ENCODE assay signal across 8 cellular contexts in genomic region chr11:7019500-7020182, GRCh38. TPM values are rescaled to one million over a fixed set of nuclear protein-coding genes. Genes with fewer than 3 reads are reported as not detected.
DNase-seq lines count a peak whose midpoint lies in the region; ATAC-seq and TF ChIP-seq lines count a peak whose summit lies in the region.

No MANE protein-coding gene starts in this region.

- peak overlapping the region; percentile 60 for H3K4me3 Mint-ChIP-seq in activated CD4-positive, alpha-beta memory T cell treated with anti-CD3 and anti-CD28 coated beads for 36 hours
- no peak overlapping the region for H3K4me3 Mint-ChIP-seq in activated CD4-positive, alpha-beta memory T cell treated with anti-CD3 and anti-CD28 coated beads, Interleukin-2, amount 10 ng/mL, durations not matched to agents 7 days and 5 days
- peak overlapping the region in 1 of 7 donors; percentile 13 for H3K4me3 Mint-ChIP-seq in CD8-positive, alpha-beta memory T cell
- H3K4me3 Mint-ChIP-seq in immature natural killer cell: no peak overlapping the region

- in situ Hi-C loops in Panc1 (cut with HindIII; ENCODE audit: low pct_unique_long_range_greater_than_20kb, low sequenced_read_pairs): no loop called here

- peak overlapping the region; percentile 89 for H3K27ac ChIP-seq in Panc1 (ENCODE audit: low read length)
- H3K27ac ChIP-seq in fibroblast of lung (ENCODE audit: insufficient read depth, low read length): peak overlapping the region; percentile 85
- H3K27ac ChIP-seq in neural cell (ENCODE audit: low read length): peak overlapping the region; percentile 79
- no peak overlapping the region for H3K27ac ChIP-seq in CD8-positive, alpha-beta memory T cell (ENCODE audit: low read depth, low read length)

- H3K27me3 ChIP-seq in Panc1 (ENCODE audit: control insufficient read depth, insufficient read depth, low read length): peaks cover 3% of the 10 kb centered on the region; the same call in 1 of the 2 replicates
- no peaks in the 10 kb centered on the region for H3K27me3 ChIP-seq in fibroblast of lung (ENCODE audit: control insufficient read depth, insufficient read depth, low read length)
- H3K27me3 ChIP-seq in neural cell (ENCODE audit: insufficient read depth, low read depth, low read length): no peaks in the 10 kb centered on the region
- H3K27me3 ChIP-seq in CD8-positive, alpha-beta memory T cell (ENCODE audit: insufficient read depth, low read length, poor library complexity, severe bottlenecking): no peaks in the 10 kb centered on the region

- H3K79me2 ChIP-seq in fibroblast of lung (ENCODE audit: control insufficient read depth, insufficient read depth, low read length) (no peaks in the 10 kb centered on the region), neural cell (replicated peaks; ENCODE audit: insufficient read depth, low read length) (peaks cover 4% of the 10 kb centered on the region)

- H2AFZ ChIP-seq in fibroblast of lung (ENCODE audit: low read length) (peak overlapping the region; percentile 99), neural cell (ENCODE audit: low read depth, low read length) (peak overlapping the region; percentile 66)

- no peaks in the 10 kb centered on the region for H3K9me3 Mint-ChIP-seq in activated CD4-positive, alpha-beta memory T cell treated with anti-CD3 and anti-CD28 coated beads for 36 hours
- no peaks in the 10 kb centered on the region for H3K9me3 Mint-ChIP-seq in activated CD4-positive, alpha-beta memory T cell treated with anti-CD3 and anti-CD28 coated beads, Interleukin-2, amount 10 ng/mL, durations not matched to agents 7 days and 5 days
- peaks cover 0 to 5% (median 2%) of the 10 kb centered on the region in 5 donors for H3K9me3 Mint-ChIP-seq in CD8-positive, alpha-beta memory T cell
- H3K9me3 Mint-ChIP-seq in immature natural killer cell: peaks cover 0 to 6% (median 0%) of the 10 kb centered on the region in 6 donors

- peaks cover 25% of the 10 kb centered on the region for H3K27me3 Mint-ChIP-seq in activated CD4-positive, alpha-beta memory T cell treated with anti-CD3 and anti-CD28 coated beads for 36 hours
- H3K27me3 Mint-ChIP-seq in activated CD4-positive, alpha-beta memory T cell treated with anti-CD3 and anti-CD28 coated beads, Interleukin-2, amount 10 ng/mL, durations not matched to agents 7 days and 5 days: peaks cover 24% of the 10 kb centered on the region
- peaks cover 30 to 37% of the 10 kb centered on the region in 2 donors for H3K27me3 Mint-ChIP-seq in CD8-positive, alpha-beta memory T cell
- H3K27me3 Mint-ChIP-seq in immature natural killer cell (ENCODE audit: low read depth in 3 of 3): peaks cover 9 to 19% (median 11%) of the 10 kb centered on the region in 3 donors

- no peak for TF ChIP-seq CTCF in Panc1 (IDR thresholded peaks at IDR 0.05)
- no peak for TF ChIP-seq CTCF in fibroblast of lung (conservative IDR thresholded peaks at IDR 0.05 in 1 of 2, IDR thresholded peaks at IDR 0.05 in 1 of 2; ENCODE audit: low read depth in 1 of 2, low read length in 2 of 2)
- no peak for TF ChIP-seq CTCF in neural cell (IDR thresholded peaks at IDR 0.05; ENCODE audit: poor library complexity, severe bottlenecking)

- DNase-seq in activated CD4-positive, alpha-beta memory T cell treated with anti-CD3 and anti-CD28 coated beads for 36 hours: no peak
- no peak for DNase-seq in activated CD4-positive, alpha-beta memory T cell treated with anti-CD3 and anti-CD28 coated beads, Interleukin-2, amount 10 ng/mL, durations not matched to agents 7 days and 5 days
- no peak for DNase-seq in Panc1 (ENCODE audit: low read depth, low spot score)
- DNase-seq in fibroblast of lung (ENCODE audit: low read depth in 2 of 2): peak in 1 of 2 donors; percentile 39
- DNase-seq in UCSD-AML1 (lab: John Stamatoyannopoulos, UW; ENCODE audit: unreplicated experiment): no peak
- no peak for DNase-seq in CD8-positive, alpha-beta memory T cell
- DNase-seq in immature natural killer cell: no peak

- CTCF ChIA-PET in activated CD4-positive, alpha-beta memory T cell treated with anti-CD3 and anti-CD28 coated beads for 36 hours (lab: Charles Lee): no interaction called here
- CTCF ChIA-PET in activated CD4-positive, alpha-beta memory T cell treated with anti-CD3 and anti-CD28 coated beads, Interleukin-2, amount 10 ng/mL, durations not matched to agents 7 days and 5 days (lab: Charles Lee): no interaction called here
- CTCF ChIA-PET in Panc1 (lab: Charles Lee): interaction anchor here (0.9 kb wide), 1 partner anchor 265 kb away, joined by 4 read pairs; no protein-coding TSS in a partner anchor
- CTCF ChIA-PET in CD8-positive, alpha-beta memory T cell (lab: Charles Lee): no interaction called here

- no peaks in the 10 kb centered on the region for H3K9me2 ChIP-seq in neural cell (ENCODE audit: insufficient read depth, low read length)

- H3K36me3 ChIP-seq in Panc1 (ENCODE audit: control insufficient read depth, insufficient read depth, low read length): no peaks in the 10 kb centered on the region
- no peaks in the 10 kb centered on the region for H3K36me3 ChIP-seq in fibroblast of lung (ENCODE audit: control insufficient read depth, insufficient read depth, low read length)
- no peaks in the 10 kb centered on the region for H3K36me3 ChIP-seq in neural cell (ENCODE audit: insufficient read depth, low read length)
- H3K36me3 ChIP-seq in CD8-positive, alpha-beta memory T cell (ENCODE audit: insufficient read depth, low read length): no peaks in the 10 kb centered on the region

- peak overlapping the region; percentile 90 for H3K4me2 ChIP-seq in fibroblast of lung (ENCODE audit: extremely low read depth, insufficient read depth, low read length)
- H3K4me2 ChIP-seq in neural cell (ENCODE audit: low read length): peak overlapping the region; percentile 13

- no peaks in the 10 kb centered on the region for H3K36me3 Mint-ChIP-seq in activated CD4-positive, alpha-beta memory T cell treated with anti-CD3 and anti-CD28 coated beads for 36 hours
- no peaks in the 10 kb centered on the region for H3K36me3 Mint-ChIP-seq in activated CD4-positive, alpha-beta memory T cell treated with anti-CD3 and anti-CD28 coated beads, Interleukin-2, amount 10 ng/mL, durations not matched to agents 7 days and 5 days (ENCODE audit: low read depth)
- H3K36me3 Mint-ChIP-seq in CD8-positive, alpha-beta memory T cell: no peaks in the 10 kb centered on the region
- H3K36me3 Mint-ChIP-seq in immature natural killer cell: no peaks in the 10 kb centered on the region

- peaks cover 3% of the 10 kb centered on the region for H3K4me1 Mint-ChIP-seq in activated CD4-positive, alpha-beta memory T cell treated with anti-CD3 and anti-CD28 coated beads for 36 hours (ENCODE audit: low read depth)
- H3K4me1 Mint-ChIP-seq in activated CD4-positive, alpha-beta memory T cell treated with anti-CD3 and anti-CD28 coated beads, Interleukin-2, amount 10 ng/mL, durations not matched to agents 7 days and 5 days: no peaks in the 10 kb centered on the region
- peaks cover 0 to 8% (median 0%) of the 10 kb centered on the region in 3 donors for H3K4me1 Mint-ChIP-seq in CD8-positive, alpha-beta memory T cell
- no peaks in the 10 kb centered on the region for H3K4me1 Mint-ChIP-seq in immature natural killer cell

- no peaks in the 10 kb centered on the region for H3K9me3 ChIP-seq in Panc1 (ENCODE audit: control insufficient read depth, insufficient read depth, low read depth, low read length)
- no peaks in the 10 kb centered on the region for H3K9me3 ChIP-seq in fibroblast of lung (ENCODE audit: control insufficient read depth, insufficient read depth, low read depth, low read length)
- no peaks in the 10 kb centered on the region for H3K9me3 ChIP-seq in neural cell (ENCODE audit: low read length)
- H3K9me3 ChIP-seq in CD8-positive, alpha-beta memory T cell (ENCODE audit: low read length): no peaks in the 10 kb centered on the region

- no peaks in the 10 kb centered on the region for H4K20me1 ChIP-seq in fibroblast of lung (ENCODE audit: control insufficient read depth, extremely low read depth, insufficient read depth, low read length)
- H4K20me1 ChIP-seq in neural cell (ENCODE audit: insufficient read depth): no peaks in the 10 kb centered on the region

- H3K4me1 ChIP-seq in Panc1 (ENCODE audit: control insufficient read depth, insufficient read depth, low read length): peaks cover 11% of the 10 kb centered on the region; the same call in 1 of the 2 replicates
- peaks cover 3% of the 10 kb centered on the region for H3K4me1 ChIP-seq in fibroblast of lung (ENCODE audit: control insufficient read depth, extremely low read depth, insufficient read depth, low read length)
- no peaks in the 10 kb centered on the region for H3K4me1 ChIP-seq in CD8-positive, alpha-beta memory T cell (ENCODE audit: insufficient read depth, low read length)

- TSS peak; percentile 84 for BruUV-seq in Panc1 (replicated peaks; lab: Mats Ljungman, UMichigan)

- TF ChIP-seq EP300 in neural cell (conservative IDR thresholded peaks at IDR 0.05; ENCODE audit: poor library complexity, severe bottlenecking): no peak

- no peak for TF ChIP-seq RAD21 in neural cell (conservative IDR thresholded peaks at IDR 0.05)

- intact Hi-C loops in activated CD4-positive, alpha-beta memory T cell treated with anti-CD3 and anti-CD28 coated beads for 36 hours (cut with micrococcal nuclease): no loop called here
- intact Hi-C loops in Panc1 (cut with micrococcal nuclease; ENCODE audit: unreplicated experiment): no loop called here

- H3K4me3 ChIP-seq in Panc1 (ENCODE audit: low read depth in 2 of 2, low read length in 2 of 2): peak overlapping the region; percentile 75 to 97
- H3K4me3 ChIP-seq in fibroblast of lung (replicated peaks in 1 of 4; ENCODE audit: control extremely low read depth in 1 of 4, insufficient read depth in 1 of 4, low read depth in 3 of 4, low read length in 4 of 4): peak overlapping the region; percentile 65 to 90 (median 70)
- H3K4me3 ChIP-seq in neural cell (ENCODE audit: low read length): peak overlapping the region; percentile 76
- H3K4me3 ChIP-seq in CD8-positive, alpha-beta memory T cell (ENCODE audit: low read length): no peak overlapping the region

- H3F3A ChIP-seq in neural cell (ENCODE audit: insufficient read depth, low read length, poor library complexity, severe bottlenecking): no peaks in the 10 kb centered on the region

- POLR2A ChIA-PET in activated CD4-positive, alpha-beta memory T cell treated with anti-CD3 and anti-CD28 coated beads for 36 hours (lab: Charles Lee): no interaction called here
- POLR2A ChIA-PET in activated CD4-positive, alpha-beta memory T cell treated with anti-CD3 and anti-CD28 coated beads, Interleukin-2, amount 10 ng/mL, durations not matched to agents 7 days and 5 days (lab: Charles Lee): no interaction called here
- POLR2A ChIA-PET in Panc1 (lab: Charles Lee): interaction anchor here (0.9 kb wide), 1 partner anchor 130 kb away, joined by 3 read pairs; no protein-coding TSS in a partner anchor
- POLR2A ChIA-PET in CD8-positive, alpha-beta memory T cell (lab: Charles Lee): no interaction called here

- no peak overlapping the region for H3K27ac Mint-ChIP-seq in activated CD4-positive, alpha-beta memory T cell treated with anti-CD3 and anti-CD28 coated beads for 36 hours
- H3K27ac Mint-ChIP-seq in activated CD4-positive, alpha-beta memory T cell treated with anti-CD3 and anti-CD28 coated beads, Interleukin-2, amount 10 ng/mL, durations not matched to agents 7 days and 5 days: no peak overlapping the region
- no peak overlapping the region for H3K27ac Mint-ChIP-seq in CD8-positive, alpha-beta memory T cell
- no peak overlapping the region for H3K27ac Mint-ChIP-seq in immature natural killer cell

- H3K9ac ChIP-seq in fibroblast of lung (ENCODE audit: insufficient read depth, low read length): peak overlapping the region; percentile 83
- peak overlapping the region; percentile 73 for H3K9ac ChIP-seq in neural cell (ENCODE audit: low read length)

- peak; percentile 52 for ATAC-seq in Panc1

RNA-seq across cellular contexts. Expression of gene ZNF214, which starts 0.5 kb away (rescaled TPM):
- total RNA-seq in activated CD4-positive, alpha-beta memory T cell treated with anti-CD3 and anti-CD28 coated beads for 36 hours: not detected
- not detected for total RNA-seq in activated CD4-positive, alpha-beta memory T cell treated with anti-CD3 and anti-CD28 coated beads, Interleukin-2, amount 10 ng/mL, durations not matched to agents 7 days and 5 days
- 3.0 TPM for total RNA-seq in Panc1 (2021; ENCODE audit: unreplicated experiment)
- 3.1 TPM for polyA plus RNA-seq in Panc1 (2012; ENCODE audit: insufficient read length)
- total RNA-seq in fibroblast of lung: 8.7 and 9.9 TPM in 2 replicates
- polyA plus RNA-seq in fibroblast of lung: 1.8 and 2.0 TPM in 2 replicates
- 1.2 and 1.5 TPM in 2 replicates for polyA plus RNA-seq in fibroblast of lung (2012)
- not detected in 2 replicates for polyA minus RNA-seq in fibroblast of lung (ENCODE audit: low replicate concordance)
- 6.9 and 7.6 TPM in 2 replicates for polyA plus RNA-seq in neural cell
- 21.6 and 24.3 TPM in 2 replicates for polyA minus RNA-seq in neural cell
- total RNA-seq in CD8-positive, alpha-beta memory T cell: not detected
- polyA plus RNA-seq in CD8-positive, alpha-beta memory T cell: not detected
- not detected for polyA plus RNA-seq in immature natural killer cell

RNA-seq across cellular contexts. Expression of gene NLRP14, which starts 0.6 kb away (rescaled TPM):
- under 1 TPM in 1 of 2 experiments, not detected in 1; 0.07 TPM for total RNA-seq in activated CD4-positive, alpha-beta memory T cell treated with anti-CD3 and anti-CD28 coated beads for 36 hours
- total RNA-seq in activated CD4-positive, alpha-beta memory T cell treated with anti-CD3 and anti-CD28 coated beads, Interleukin-2, amount 10 ng/mL, durations not matched to agents 7 days and 5 days: not detected
- total RNA-seq in Panc1 (2021; ENCODE audit: unreplicated experiment): 0.08 TPM
- not detected for polyA plus RNA-seq in Panc1 (2012; ENCODE audit: insufficient read length)
- total RNA-seq in fibroblast of lung: under 0.01 and 0.17 TPM in 2 replicates
- polyA plus RNA-seq in fibroblast of lung: 0.05 and 0.07 TPM in 2 replicates
- polyA plus RNA-seq in fibroblast of lung (2012): 0.09 TPM in 1 of 2 replicates, not detected in the other
- polyA minus RNA-seq in fibroblast of lung (ENCODE audit: low replicate concordance): not detected in 2 replicates
- polyA plus RNA-seq in neural cell: 0.44 and 0.48 TPM in 2 replicates
- polyA minus RNA-seq in neural cell: 1.5 and 1.6 TPM in 2 replicates
- not detected for total RNA-seq in CD8-positive, alpha-beta memory T cell
- not detected for polyA plus RNA-seq in CD8-positive, alpha-beta memory T cell
- polyA plus RNA-seq in immature natural killer cell: not detected
